ENCODE assay signal across 30 cellular contexts in the genomic region with DNA sequence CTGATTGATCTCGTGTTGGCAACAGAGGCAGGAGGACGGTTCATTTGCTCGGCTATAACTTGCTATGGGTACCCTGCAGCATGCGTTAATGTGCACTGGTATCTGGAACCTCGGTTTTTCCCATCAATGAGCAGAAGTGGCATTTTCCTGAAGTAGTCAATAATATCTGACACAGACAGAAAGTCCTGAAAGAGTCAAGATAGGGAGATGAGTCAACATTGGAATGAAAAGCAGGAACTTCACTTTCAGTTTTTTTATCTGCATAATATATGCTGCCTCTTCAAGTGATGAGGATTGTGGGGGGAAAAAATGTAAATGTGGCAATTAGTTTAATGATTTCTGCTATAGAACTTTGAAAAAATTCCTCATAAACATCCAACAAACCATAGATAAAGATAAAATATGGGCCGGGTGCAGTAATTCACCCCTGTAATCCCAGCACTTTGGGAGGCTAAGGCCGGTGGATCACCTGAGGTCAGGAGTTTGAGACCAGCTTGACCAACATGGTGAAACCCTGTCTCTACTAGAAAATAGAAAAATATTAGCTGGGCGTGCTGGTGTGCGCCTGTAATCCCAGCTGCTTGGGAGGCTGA. TPM values are rescaled to one million over a fixed set of nuclear protein-coding genes. Genes with fewer than 3 reads are reported as not detected.
DNase-seq lines count a peak whose midpoint lies in the region; ATAC-seq and TF ChIP-seq lines count a peak whose summit lies in the region.
"Had no signal": no experiment of that assay in that cellular context is flagged by ENCODE, and none has a peak within 500 bp of the region (broad histone marks: within the 10 kb centered on the region; RNA-seq: fewer than 3 reads in every experiment).

No MANE protein-coding gene starts in this region.

- no peaks in the 10 kb centered on the region for H3K27me3 ChIP-seq in IMR-90 (ENCODE audit: control insufficient read depth, insufficient read depth, low read length)
- H3K27me3 ChIP-seq in stomach: no peaks in the 10 kb centered on the region
- H3K27me3 ChIP-seq: gastroesophageal sphincter, uterus had no signal

- H2BK15ac ChIP-seq in IMR-90 (ENCODE audit: low read depth, low read length): no peak overlapping the region

- H3K9me1 ChIP-seq in IMR-90 (ENCODE audit: insufficient read depth, low read length): no peaks in the 10 kb centered on the region

- TF ChIP-seq CTCF in IMR-90 (conservative IDR thresholded peaks at IDR 0.05; ENCODE audit: low read depth, low read length): no peak
- TF ChIP-seq CTCF in stomach (IDR thresholded peaks at IDR 0.05): no peak

- no peak overlapping the region for H2BK120ac ChIP-seq in IMR-90 (ENCODE audit: low read depth, low read length)

- intact Hi-C loops in IMR-90 (cut with micrococcal nuclease) (no loop called here), stomach (cut with DNase I; ENCODE audit: low total_unique reads) (no loop called here)

- in situ Hi-C loops in IMR-90 (cut with MboI; ENCODE audit: low sequenced_read_pairs): no loop called here

- H3K56ac ChIP-seq in IMR-90 (ENCODE audit: extremely low read depth, insufficient read depth, low read length): no peak overlapping the region

- no peak overlapping the region for H4K5ac ChIP-seq in IMR-90 (ENCODE audit: low read depth, low read length)

- no peak overlapping the region for H4K8ac ChIP-seq in IMR-90 (ENCODE audit: low read depth in 2 of 2, low read length in 2 of 2)

- no peak for TF ChIP-seq EP300 in stomach (IDR thresholded peaks at IDR 0.05)

- H3K4me1 ChIP-seq in IMR-90 (ENCODE audit: control insufficient read depth, insufficient read depth, low read length): no peaks in the 10 kb centered on the region
- peaks cover 0 to 5% (median 0%) of the 10 kb centered on the region in 4 donors for H3K4me1 ChIP-seq in stomach
- H3K4me1 ChIP-seq: Caco-2, uterus had no signal

- TF ChIP-seq RAD21 in IMR-90 (IDR thresholded peaks at IDR 0.05; ENCODE audit: low read length): no peak

- DNase-seq in activated T-cell treated with anti-CD3 and anti-CD28 coated beads, Interleukin-2, amount 50 U/mL, for 72 hours: no peak
- no peak for DNase-seq in activated T-cell treated with anti-CD3 and anti-CD28 coated beads, Interleukin-2, amount 50 U/mL, for 48 hours
- DNase-seq in IMR-90: no peak
- no peak for DNase-seq in activated naive CD8-positive, alpha-beta T cell treated with anti-CD3 and anti-CD28 coated beads, Interleukin-2, amount 50 U/mL, for 24 hours
- DNase-seq in naive thymus-derived CD8-positive, alpha-beta T cell: no peak
- DNase-seq in NK-92 (lab: John Stamatoyannopoulos, UW; ENCODE audit: unreplicated experiment): no peak
- no peak for DNase-seq in stomach
- DNase-seq: activated CD4-positive, CD25-positive, alpha-beta regulatory T cell; amniotic stem cell; Caco-2; DMS79 treated with DMSO at 0.1 percent for 48 hours; effector CD8-positive, alpha-beta T cell; H9; hippocampal formation; naive B cell; NCI-H1105; NCI-H2029; small intestine; uterus had no signal

- H3K27ac ChIP-seq in IMR-90 (ENCODE audit: insufficient read depth, low read length) (no peak overlapping the region), stomach (no peak overlapping the region)
- H3K27ac ChIP-seq: gastroesophageal sphincter, HL-60, uterus had no signal

- H3K4me1 Mint-ChIP-seq in activated T-cell treated with anti-CD3 and anti-CD28 coated beads, Interleukin-2, amount 50 U/mL, for 72 hours (ENCODE audit: low read depth): peaks cover 41% of the 10 kb centered on the region
- peaks cover 51% of the 10 kb centered on the region for H3K4me1 Mint-ChIP-seq in activated naive CD8-positive, alpha-beta T cell treated with anti-CD3 and anti-CD28 coated beads, Interleukin-2, amount 50 U/mL, for 24 hours
- peaks cover 8 to 33% (median 20%) of the 10 kb centered on the region in 4 donors for H3K4me1 Mint-ChIP-seq in naive thymus-derived CD8-positive, alpha-beta T cell
- H3K4me1 Mint-ChIP-seq: naive B cell had no signal

- H3K4me2 ChIP-seq in IMR-90 (ENCODE audit: low read depth, low read length): no peak overlapping the region

- H4K91ac ChIP-seq in IMR-90 (ENCODE audit: insufficient read depth, low read depth, low read length): no peak overlapping the region

- H3K36me3 ChIP-seq in IMR-90 (ENCODE audit: control insufficient read depth, insufficient read depth, low read length): no peaks in the 10 kb centered on the region
- peaks cover 0 to 63% (median 34%) of the 10 kb centered on the region in 4 donors for H3K36me3 ChIP-seq in stomach
- H3K36me3 ChIP-seq: gastroesophageal sphincter, uterus had no signal

- POLR2A ChIA-PET in IMR-90 (lab: Charles Lee; ENCODE audit: unreplicated experiment): no interaction called here
- POLR2A ChIA-PET in naive thymus-derived CD8-positive, alpha-beta T cell (lab: Charles Lee): no interaction called here

- peaks cover 7% of the 10 kb centered on the region in 2 donors for H3K9me3 Mint-ChIP-seq in activated T-cell treated with anti-CD3 and anti-CD28 coated beads, Interleukin-2, amount 50 U/mL, for 72 hours
- peaks cover 5% of the 10 kb centered on the region for H3K9me3 Mint-ChIP-seq in activated naive CD8-positive, alpha-beta T cell treated with anti-CD3 and anti-CD28 coated beads, Interleukin-2, amount 50 U/mL, for 24 hours
- peaks cover 0 to 9% (median 0%) of the 10 kb centered on the region in 9 donors for H3K9me3 Mint-ChIP-seq in naive thymus-derived CD8-positive, alpha-beta T cell
- H3K9me3 Mint-ChIP-seq: naive B cell had no signal

- CTCF ChIA-PET in IMR-90 (lab: Yijun Ruan, JAX): no interaction called here

- WGBS in IMR-90 (ENCODE audit: extremely low coverage in 2 of 2, insufficient read length in 1 of 2), 2 experiments: no CpG with 5 or more reads among the region's 9 CpGs
- 71 to 84% (median 75%) methylated on average over 9 of the region's 9 CpGs for WGBS in stomach, 5 donors

- TF ChIP-seq POLR2A in IMR-90 (IDR thresholded peaks at IDR 0.05; ENCODE audit: low read depth, low read length) (no peak), stomach (IDR thresholded peaks at IDR 0.05) (no peak)

- no peak overlapping the region for H3K18ac ChIP-seq in IMR-90 (ENCODE audit: low read depth, low read length)

- H4K20me1 ChIP-seq in IMR-90 (ENCODE audit: insufficient read depth, low read length): no peaks in the 10 kb centered on the region

- no peak overlapping the region for H2BK20ac ChIP-seq in IMR-90 (ENCODE audit: low read depth, low read length)

- H3K23ac ChIP-seq in IMR-90 (ENCODE audit: low read depth, low read length): no peak overlapping the region

- peak overlapping the region; percentile 78 for H2AK9ac ChIP-seq in IMR-90 (replicated peaks; ENCODE audit: low read depth, low read length, poor library complexity)

- H2BK5ac ChIP-seq in IMR-90 (ENCODE audit: low read depth, low read length, poor library complexity, severe bottlenecking): no peak overlapping the region

- no peak overlapping the region for H2AK5ac ChIP-seq in IMR-90 (ENCODE audit: low read depth, low read length)

- no peak overlapping the region for H3K14ac ChIP-seq in IMR-90 (replicated peaks; ENCODE audit: low read depth, low read length)

- H3K9ac ChIP-seq in IMR-90 (ENCODE audit: low read depth, low read length): no peak overlapping the region

- ATAC-seq in activated T-cell treated with anti-CD3 and anti-CD28 coated beads, Interleukin-2, amount 50 U/mL, for 72 hours (replicated peaks in 1 of 2): peak in 1 of 2 donors; percentile 23
- no peak for ATAC-seq in IMR-90 (ENCODE audit: low read depth)
- no peak for ATAC-seq in activated naive CD8-positive, alpha-beta T cell treated with anti-CD3 and anti-CD28 coated beads, Interleukin-2, amount 50 U/mL, for 24 hours
- no peak for ATAC-seq in naive thymus-derived CD8-positive, alpha-beta T cell
- no peak for ATAC-seq in HG03460 (IDR thresholded peaks at IDR 0.05; ENCODE audit: unreplicated experiment)
- ATAC-seq: esophagus mucosa, gastroesophageal sphincter, left lobe of liver had no signal

- H3K9me3 ChIP-seq in IMR-90 (ENCODE audit: control insufficient read depth, insufficient read depth, low read length) (no peaks in the 10 kb centered on the region), stomach (no peaks in the 10 kb centered on the region)
- H3K9me3 ChIP-seq: Caco-2, gastroesophageal sphincter, uterus had no signal

- H3K4ac ChIP-seq in IMR-90 (ENCODE audit: low read depth, low read length): no peak overlapping the region

- no peak overlapping the region for H3K4me3 Mint-ChIP-seq in activated T-cell treated with anti-CD3 and anti-CD28 coated beads, Interleukin-2, amount 50 U/mL, for 72 hours
- H3K4me3 Mint-ChIP-seq in activated naive CD8-positive, alpha-beta T cell treated with anti-CD3 and anti-CD28 coated beads, Interleukin-2, amount 50 U/mL, for 24 hours: no peak overlapping the region
- no peak overlapping the region for H3K4me3 Mint-ChIP-seq in naive thymus-derived CD8-positive, alpha-beta T cell
- H3K4me3 Mint-ChIP-seq: H9; naive B cell; T-helper 2 cell treated with Interferon-gamma antibody and Interleukin-4, amounts not matched to agents 5 μg/mL and 100 μg/mL, for 36 hours had no signal

- H3K27ac Mint-ChIP-seq in activated T-cell treated with anti-CD3 and anti-CD28 coated beads, Interleukin-2, amount 50 U/mL, for 72 hours: peak overlapping the region; percentile 82
- peak overlapping the region; percentile 75 for H3K27ac Mint-ChIP-seq in activated naive CD8-positive, alpha-beta T cell treated with anti-CD3 and anti-CD28 coated beads, Interleukin-2, amount 50 U/mL, for 24 hours
- peak overlapping the region in 6 of 10 donors; percentile 20 to 57 (median 44) for H3K27ac Mint-ChIP-seq in naive thymus-derived CD8-positive, alpha-beta T cell

- no peak overlapping the region for H2AFZ ChIP-seq in IMR-90 (replicated peaks; ENCODE audit: low read length, poor library complexity)

- dilution Hi-C loops in IMR-90 (cut with HindIII; ENCODE audit: low sequenced_read_pairs, unreplicated experiment): no loop called here

- H3K27me3 Mint-ChIP-seq in activated T-cell treated with anti-CD3 and anti-CD28 coated beads, Interleukin-2, amount 50 U/mL, for 72 hours (ENCODE audit: low read depth): no peaks in the 10 kb centered on the region
- H3K27me3 Mint-ChIP-seq in activated naive CD8-positive, alpha-beta T cell treated with anti-CD3 and anti-CD28 coated beads, Interleukin-2, amount 50 U/mL, for 24 hours: no peaks in the 10 kb centered on the region
- H3K27me3 Mint-ChIP-seq in naive thymus-derived CD8-positive, alpha-beta T cell: no peaks in the 10 kb centered on the region

- no peak overlapping the region for H3K4me3 ChIP-seq in IMR-90 (ENCODE audit: insufficient read depth, low read depth, low read length)
- no peak overlapping the region for H3K4me3 ChIP-seq in stomach
- H3K4me3 ChIP-seq: gastroesophageal sphincter, uterus had no signal

- H3K79me1 ChIP-seq in IMR-90 (ENCODE audit: low read depth in 1 of 2, low read length in 2 of 2): no peaks in the 10 kb centered on the region

- peaks cover 31 to 69% of the 10 kb centered on the region in 2 donors for H3K36me3 Mint-ChIP-seq in activated T-cell treated with anti-CD3 and anti-CD28 coated beads, Interleukin-2, amount 50 U/mL, for 72 hours (ENCODE audit: insufficient read depth in 2 of 2)
- peaks cover 81% of the 10 kb centered on the region for H3K36me3 Mint-ChIP-seq in activated naive CD8-positive, alpha-beta T cell treated with anti-CD3 and anti-CD28 coated beads, Interleukin-2, amount 50 U/mL, for 24 hours (ENCODE audit: low read depth)
- peaks cover 26 to 84% (median 68%) of the 10 kb centered on the region in 3 donors for H3K36me3 Mint-ChIP-seq in naive thymus-derived CD8-positive, alpha-beta T cell

- BruUV-seq in IMR-90 (replicated peaks; lab: Mats Ljungman, UMichigan): no TSS peak

RNA-seq across cellular contexts. Expression of a gene that starts 15.9 kb away (rescaled TPM):
- total RNA-seq in activated T-cell treated with anti-CD3 and anti-CD28 coated beads, Interleukin-2, amount 50 U/mL, for 72 hours: not detected
- total RNA-seq in IMR-90 (2012; rRNA removed): not detected in 2 replicates
- not detected in 2 replicates for polyA plus RNA-seq in IMR-90 (2012; rRNA removed)
- polyA plus RNA-seq in IMR-90 (2012; cell fraction: cytosol; rRNA removed): not detected in 2 replicates
- not detected in 2 replicates for polyA plus RNA-seq in IMR-90 (2012; cell fraction: nucleus; rRNA removed; ENCODE audit: low replicate concordance)
- total RNA-seq in naive thymus-derived CD8-positive, alpha-beta T cell: not detected
- 1 to 10 TPM in 2 of 3 donors, under 1 TPM in 1; 0.76 to 1.8 (median 1.1) TPM for polyA plus RNA-seq in naive thymus-derived CD8-positive, alpha-beta T cell
- total RNA-seq in stomach: under 1 TPM in 1 of 5 donors, not detected in 4; 0.43 TPM
- polyA plus RNA-seq in stomach: 1 to 10 TPM in 1 of 3 donors, not detected in 2; 4.6 TPM
- total RNA-seq: Caco-2, esophagus mucosa, gastroesophageal sphincter, left lobe of liver, mesenteric fat pad, osteoblast, renal cortical epithelial cell, temporal lobe, uterus had no signal
- polyA plus RNA-seq: BJ, small intestine had no signal

RNA-seq across cellular contexts. Expression of a gene that starts 48.8 kb away (rescaled TPM):
- total RNA-seq in activated T-cell treated with anti-CD3 and anti-CD28 coated beads, Interleukin-2, amount 50 U/mL, for 72 hours: 100 to 1,000 TPM; 162 to 190 TPM
- total RNA-seq in IMR-90 (2012; rRNA removed) (not detected in 2 replicates), stomach (10 to 100 TPM in 4 of 5 donors, under 1 TPM in 1; 0.58 to 69.4 (median 27.1) TPM)
- polyA plus RNA-seq in IMR-90 (2012; rRNA removed) (not detected in 2 replicates), stomach (10 to 100 TPM in 2 of 3 donors, 1 to 10 TPM in 1; 3.2 to 16.2 (median 15.4) TPM)
- polyA plus RNA-seq in IMR-90 (2012; cell fraction: cytosol; rRNA removed): not detected in 2 replicates
- not detected in 2 replicates for polyA plus RNA-seq in IMR-90 (2012; cell fraction: nucleus; rRNA removed; ENCODE audit: low replicate concordance)
- 100 to 1,000 TPM; 299 to 311 TPM for total RNA-seq in naive thymus-derived CD8-positive, alpha-beta T cell
- polyA plus RNA-seq in naive thymus-derived CD8-positive, alpha-beta T cell: 100 to 1,000 TPM; 119 to 227 (median 198) TPM
- total RNA-seq: Caco-2, H9, osteoblast, renal cortical epithelial cell had no signal
- polyA plus RNA-seq: BJ had no signal
